Comparison of ENCODE assay signal across 25 cellular contexts in the genomic region with DNA sequence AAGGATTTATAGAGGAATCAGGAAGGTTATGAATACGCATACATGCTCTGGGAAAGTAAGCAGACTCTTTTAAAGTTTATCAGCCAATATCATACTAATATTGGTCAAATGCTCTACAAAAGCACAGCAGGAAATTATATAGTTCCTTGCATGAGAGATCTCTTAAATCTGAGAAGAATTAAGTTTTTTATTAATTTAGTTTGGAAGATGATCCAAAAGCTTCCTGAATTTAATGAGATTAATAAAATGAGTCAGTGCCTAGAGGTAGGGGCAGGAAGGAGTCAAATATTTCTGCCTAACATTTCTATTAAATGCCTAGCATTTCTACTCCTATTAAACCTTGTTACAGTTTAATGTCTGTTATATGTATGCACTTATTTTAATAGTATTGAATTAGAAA.
"Had no signal": no experiment of that assay in that cellular context is flagged by ENCODE, and none has a peak within 500 bp of the region (broad histone marks: within the 10 kb centered on the region; RNA-seq: fewer than 3 reads in every experiment).

No MANE protein-coding gene starts in this region.

- H3K4me3 ChIP-seq: cardiac muscle cell, Peyer's patch, SJCRH30 had no signal

- H3K4me2 ChIP-seq: KMS-11 had no signal

- ATAC-seq: activated naive CD4-positive, alpha-beta T cell treated with anti-CD3 and anti-CD28 coated beads, Interleukin-2, amount 50 U/mL, for 72 hours; activated naive CD8-positive, alpha-beta T cell treated with anti-CD3 and anti-CD28 coated beads, Interleukin-2, amount 50 U/mL, for 24 hours; activated T-cell treated with anti-CD3 and anti-CD28 coated beads, Interleukin-2, amount 50 U/mL, for 4 hours had no signal

- H3K36me3 ChIP-seq: brain microvascular endothelial cell, cardiac muscle cell, Peyer's patch, SJCRH30 had no signal

- H3K9ac ChIP-seq: KMS-11 had no signal

- H3K4me1 Mint-ChIP-seq: activated CD4-positive, alpha-beta T cell treated with anti-CD3 and anti-CD28 coated beads, Interleukin-2, amount 10 ng/mL, durations not matched to agents 7 days and 5 days; activated naive CD8-positive, alpha-beta T cell treated with anti-CD3 and anti-CD28 coated beads, Interleukin-2, amount 50 U/mL, for 24 hours had no signal

- H3K36me3 Mint-ChIP-seq: activated CD4-positive, alpha-beta memory T cell treated with anti-CD3 and anti-CD28 coated beads for 36 hours had no signal

- H3K27ac ChIP-seq: brain microvascular endothelial cell, cardiac muscle cell, KMS-11, Peyer's patch, RWPE1, SJCRH30 had no signal

- H3K4me3 Mint-ChIP-seq: activated CD4-positive, alpha-beta memory T cell treated with anti-CD3 and anti-CD28 coated beads for 36 hours; activated CD4-positive, alpha-beta T cell treated with anti-CD3 and anti-CD28 coated beads, Interleukin-2, amount 10 ng/mL, durations not matched to agents 7 days and 5 days; activated naive CD8-positive, alpha-beta T cell treated with anti-CD3 and anti-CD28 coated beads, Interleukin-2, amount 50 U/mL, for 24 hours; activated T-cell treated with anti-CD3 and anti-CD28 coated beads, Interleukin-2, amount 50 U/mL, for 4 hours had no signal

- H3K27me3 ChIP-seq: brain microvascular endothelial cell, cardiac muscle cell, Peyer's patch, SJCRH30 had no signal

- H3K27me3 Mint-ChIP-seq: activated CD4-positive, alpha-beta memory T cell treated with anti-CD3 and anti-CD28 coated beads for 36 hours; activated CD4-positive, alpha-beta T cell treated with anti-CD3 and anti-CD28 coated beads, Interleukin-2, amount 10 ng/mL, durations not matched to agents 7 days and 5 days; activated naive CD8-positive, alpha-beta T cell treated with anti-CD3 and anti-CD28 coated beads, Interleukin-2, amount 50 U/mL, for 24 hours had no signal

- DNase-seq: activated CD4-positive, alpha-beta memory T cell treated with anti-CD3 and anti-CD28 coated beads for 36 hours; activated CD4-positive, alpha-beta T cell treated with anti-CD3 and anti-CD28 coated beads, Interleukin-2, amount 10 ng/mL, durations not matched to agents 7 days and 5 days; activated CD4-positive, CD25-positive, alpha-beta regulatory T cell; activated CD8-positive, alpha-beta memory T cell treated with anti-CD3 and anti-CD28 coated beads for 24 hours; activated effector memory CD4-positive, alpha-beta T cell treated with anti-CD3 and anti-CD28 coated beads, Interleukin-2, amount 50 U/mL, for 16 hours; activated naive CD4-positive, alpha-beta T cell treated with Interleukin-2 at 50 U/mL for 16 hours; activated naive CD8-positive, alpha-beta T cell treated with anti-CD3 and anti-CD28 coated beads, Interleukin-2, amount 50 U/mL, for 24 hours; activated T-cell treated with anti-CD3 and anti-CD28 coated beads, Interleukin-2, amount 50 U/mL, for 4 hours; amygdala; brain microvascular endothelial cell; NCI-H1092; NCI-H1417; NCI-H1694; NCI-H2029 treated with DMSO at 0.1 percent for 48 hours; NCI-H345; NCI-H510A; NCI-H526 treated with DMSO at 0.1 percent for 48 hours; Peyer's patch; Right ventricle myocardium superior; T1000 had no signal

- H3K4me1 ChIP-seq: Peyer's patch, SJCRH30 had no signal

- H3K9me3 ChIP-seq: SJCRH30 had no signal

- H3K27ac Mint-ChIP-seq: activated CD4-positive, alpha-beta memory T cell treated with anti-CD3 and anti-CD28 coated beads for 36 hours; activated CD4-positive, alpha-beta T cell treated with anti-CD3 and anti-CD28 coated beads, Interleukin-2, amount 10 ng/mL, durations not matched to agents 7 days and 5 days; activated naive CD4-positive, alpha-beta T cell treated with anti-CD3 and anti-CD28 coated beads, Interleukin-2, amount 50 U/mL, for 72 hours; activated naive CD8-positive, alpha-beta T cell treated with anti-CD3 and anti-CD28 coated beads, Interleukin-2, amount 50 U/mL, for 24 hours had no signal
